Comparison of ENCODE assay signal across 10 cellular contexts in the genomic region with DNA sequence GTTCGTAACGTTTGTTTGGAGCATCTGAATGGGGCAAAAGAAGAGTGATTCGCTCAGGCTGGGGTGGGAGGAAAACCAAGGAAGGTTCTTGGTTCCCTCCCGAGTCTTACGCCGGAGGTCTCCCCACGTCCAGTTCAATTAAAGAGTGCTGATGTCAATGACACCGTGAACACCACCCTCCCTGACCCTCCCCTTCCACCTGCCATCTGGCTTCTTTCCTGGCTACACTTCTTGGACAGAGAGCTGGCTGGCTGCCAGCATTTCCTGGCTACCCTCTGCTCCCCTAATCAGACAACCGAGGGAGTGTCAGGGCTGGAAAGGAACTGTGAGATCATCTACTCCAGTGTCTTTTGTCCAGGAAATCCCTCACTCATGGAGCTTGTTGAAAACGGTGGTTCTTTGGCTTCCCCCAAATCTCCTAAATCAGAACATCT. TPM values are rescaled to one million over a fixed set of nuclear protein-coding genes. Genes with fewer than 3 reads are reported as not detected.
DNase-seq lines count a peak whose midpoint lies in the region; ATAC-seq and TF ChIP-seq lines count a peak whose summit lies in the region.
"Had no signal": no experiment of that assay in that cellular context is flagged by ENCODE, and none has a peak within 500 bp of the region (broad histone marks: within the 10 kb centered on the region; RNA-seq: fewer than 3 reads in every experiment).

No MANE protein-coding gene starts in this region.

- no peak for TF ChIP-seq CTCF in fibroblast of lung (conservative IDR thresholded peaks at IDR 0.05 in 1 of 2, IDR thresholded peaks at IDR 0.05 in 1 of 2; ENCODE audit: low read depth in 1 of 2, low read length in 2 of 2)

- peak overlapping the region; percentile 41 for H3K4me2 ChIP-seq in fibroblast of lung (ENCODE audit: extremely low read depth, insufficient read depth, low read length)

- H3K4me3 ChIP-seq in fibroblast of lung (replicated peaks in 1 of 4; ENCODE audit: control extremely low read depth in 1 of 4, insufficient read depth in 1 of 4, low read depth in 3 of 4, low read length in 4 of 4) (peak overlapping the region in 3 of 4 experiments; percentile 3 to 35 (median 31)), rectal smooth muscle tissue (ENCODE audit: low read length) (peak overlapping the region; percentile 50)
- H3K4me3 ChIP-seq: GM12878 had no signal

- no peak overlapping the region for H3K27ac ChIP-seq in fibroblast of lung (ENCODE audit: insufficient read depth, low read length)
- H3K27ac ChIP-seq in rectal smooth muscle tissue (ENCODE audit: low read depth, low read length): no peak overlapping the region

- ATAC-seq in HG03045 (IDR thresholded peaks at IDR 0.05; ENCODE audit: unreplicated experiment): no peak

- H3K9ac ChIP-seq in fibroblast of lung (ENCODE audit: insufficient read depth, low read length) (no peak overlapping the region), rectal smooth muscle tissue (ENCODE audit: low read length) (no peak overlapping the region)

- H3K27me3 ChIP-seq in fibroblast of lung (ENCODE audit: control insufficient read depth, insufficient read depth, low read length) (peaks cover 5% of the 10 kb centered on the region), rectal smooth muscle tissue (ENCODE audit: control insufficient read depth, insufficient read depth, low read length) (no peaks in the 10 kb centered on the region)

- peak overlapping the region; percentile 13 for H2AFZ ChIP-seq in fibroblast of lung (ENCODE audit: low read length)

- H3K36me3 ChIP-seq in fibroblast of lung (ENCODE audit: control insufficient read depth, insufficient read depth, low read length): no peaks in the 10 kb centered on the region
- H3K36me3 ChIP-seq in rectal smooth muscle tissue (ENCODE audit: control insufficient read depth, insufficient read depth, low read length): no peaks in the 10 kb centered on the region

- H3K79me2 ChIP-seq in fibroblast of lung (ENCODE audit: control insufficient read depth, insufficient read depth, low read length): no peaks in the 10 kb centered on the region

- H3K4me1 ChIP-seq in fibroblast of lung (ENCODE audit: control insufficient read depth, extremely low read depth, insufficient read depth, low read length): no peaks in the 10 kb centered on the region
- peaks cover 2% of the 10 kb centered on the region for H3K4me1 ChIP-seq in rectal smooth muscle tissue (ENCODE audit: control insufficient read depth, insufficient read depth, low read length)

- peak; percentile 52 for DNase-seq in Daoy (ENCODE audit: low read depth)
- DNase-seq in NCI-H524 (lab: John Stamatoyannopoulos, UW): peak; percentile 78 to 90
- peak; percentile 20 to 39 for DNase-seq in fibroblast of lung (ENCODE audit: low read depth in 2 of 2)
- DNase-seq in Ammon's horn (ENCODE audit: low spot score): no peak
- no peak for DNase-seq in NCI-H526 (lab: John Stamatoyannopoulos, UW)
- DNase-seq in activated T-cell treated with anti-CD3 and anti-CD28 coated beads for 4 hours: no peak

- H4K20me1 ChIP-seq in fibroblast of lung (ENCODE audit: control insufficient read depth, extremely low read depth, insufficient read depth, low read length): no peaks in the 10 kb centered on the region

- no peaks in the 10 kb centered on the region for H3K9me3 ChIP-seq in fibroblast of lung (ENCODE audit: control insufficient read depth, insufficient read depth, low read depth, low read length)

RNA-seq across cellular contexts. Expression of gene FFAR4, which starts 24.1 kb away (rescaled TPM):
- not detected in 2 replicates for total RNA-seq in Daoy (2014; rRNA removed; shearing (Covaris generic))
- not detected in 2 replicates for total RNA-seq in fibroblast of lung
- polyA plus RNA-seq in fibroblast of lung: not detected in 2 replicates
- not detected in 2 replicates for polyA plus RNA-seq in fibroblast of lung (2012)
- polyA minus RNA-seq in fibroblast of lung (ENCODE audit: low replicate concordance): not detected in 2 replicates
- total RNA-seq: GM12878 had no signal
- polyA plus RNA-seq: GM12878, neural cell had no signal

RNA-seq across cellular contexts. Expression of gene CEP55, which starts 46.0 kb away (rescaled TPM):
- 98.9 and 128 TPM in 2 replicates for total RNA-seq in Daoy (2014; rRNA removed; shearing (Covaris generic))
- total RNA-seq in fibroblast of lung: 2.1 and 19.0 TPM in 2 replicates
- polyA plus RNA-seq in fibroblast of lung: 16.1 and 51.6 TPM in 2 replicates
- 10.1 and 35.8 TPM in 2 replicates for polyA plus RNA-seq in fibroblast of lung (2012)
- polyA minus RNA-seq in fibroblast of lung (ENCODE audit: low replicate concordance): 2.0 and 2.1 TPM in 2 replicates

RNA-seq across cellular contexts. Expression of gene RBP4, which starts 58.7 kb away (rescaled TPM):
- total RNA-seq in Daoy (2014; rRNA removed; shearing (Covaris generic)): not detected in 2 replicates
- total RNA-seq in fibroblast of lung: not detected in 2 replicates
- polyA plus RNA-seq in fibroblast of lung: 0.28 TPM in 1 of 2 replicates, not detected in the other
- 0.33 TPM in 1 of 2 replicates, not detected in the other for polyA plus RNA-seq in fibroblast of lung (2012)
- polyA minus RNA-seq in fibroblast of lung (ENCODE audit: low replicate concordance): not detected in 2 replicates
- polyA plus RNA-seq: GM12878 had no signal

Comparison
In these comparisons a context has a peak if more than half of its experiments do, and no peak if none do; other contexts are left out.
1. DNase-seq: peak in Daoy (single experiment), NCI-H524 (2 of 2) and fibroblast of lung (2 of 2); none in Ammon's horn (single experiment), NCI-H526 (0 of 2) and activated T-cell treated with anti-CD3 and anti-CD28 coated beads for 4 hours (single experiment).